Comparison of ENCODE assay signal across 15 cellular contexts in the genomic region with DNA sequence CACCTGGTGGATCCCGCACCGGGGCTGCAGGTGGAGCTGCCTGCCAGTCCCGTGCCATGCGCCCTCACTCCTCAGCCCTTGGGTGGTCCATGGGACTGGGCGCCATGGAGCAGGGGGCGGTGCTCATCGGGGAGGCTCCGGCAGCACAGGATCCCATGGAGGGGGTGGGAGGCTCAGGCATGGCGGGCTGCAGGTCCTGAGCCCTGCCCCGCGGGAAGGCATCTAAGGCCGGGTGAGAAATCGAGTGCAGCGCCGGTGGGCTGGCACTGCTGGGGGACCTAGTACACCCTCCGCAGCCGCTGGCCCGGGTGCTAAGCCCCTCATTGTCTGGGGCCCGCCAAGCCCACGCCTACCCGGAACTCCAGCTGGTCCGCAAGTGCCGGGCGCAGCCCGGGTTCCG. TPM values are rescaled to one million over a fixed set of nuclear protein-coding genes. Genes with fewer than 3 reads are reported as not detected.
"Had no signal": no experiment of that assay in that cellular context is flagged by ENCODE, and none has a peak within 500 bp of the region (broad histone marks: within the 10 kb centered on the region; RNA-seq: fewer than 3 reads in every experiment).

No MANE protein-coding gene starts in this region.

RNA-seq across cellular contexts. Expression of a gene that starts 13.6 kb away (rescaled TPM):
- total RNA-seq: activated B cell treated with CpG ODN at 0.5 μM for 24 hours; activated CD4-positive, alpha-beta memory T cell treated with anti-CD3 and anti-CD28 coated beads, Interleukin-2, amount 10 ng/mL, durations not matched to agents 7 days and 5 days; activated CD4-positive, alpha-beta T cell treated with anti-CD3 and anti-CD28 coated beads, Interleukin-2, amount 10 ng/mL, durations not matched to agents 24 days and 14 days; activated CD4-positive, alpha-beta T cell treated with anti-CD3 and anti-CD28 coated beads, Interleukin-2, amount 10 ng/mL, durations not matched to agents 7 days and 5 days; activated CD8-positive, alpha-beta memory T cell treated with anti-CD3 and anti-CD28 coated beads, Interleukin-2, amount 10 ng/mL, durations not matched to agents 7 days and 5 days; T-helper 1 cell treated with Interleukin-12 subunit alpha and Interleukin-12 subunit beta and Interleukin-4 antibody, amounts not matched to agents 30 ng/mL and 1 ng/mL, for 36 hours; T-helper 17 cell; T-helper 2 cell treated with Interferon-gamma antibody and Interleukin-4, amounts not matched to agents 100 ng/mL and 5 ng/mL, for 36 hours had no signal

RNA-seq across cellular contexts. Expression of a gene that starts 35.3 kb away (rescaled TPM):
- total RNA-seq: activated B cell treated with CpG ODN at 0.5 μM for 24 hours; activated CD4-positive, alpha-beta memory T cell treated with anti-CD3 and anti-CD28 coated beads for 36 hours; activated CD4-positive, alpha-beta memory T cell treated with anti-CD3 and anti-CD28 coated beads, Interleukin-2, amount 10 ng/mL, durations not matched to agents 7 days and 5 days; activated CD4-positive, alpha-beta T cell treated with anti-CD3 and anti-CD28 coated beads for 36 hours; activated CD4-positive, alpha-beta T cell treated with anti-CD3 and anti-CD28 coated beads, Interleukin-2, amount 10 ng/mL, durations not matched to agents 24 days and 14 days; activated CD4-positive, alpha-beta T cell treated with anti-CD3 and anti-CD28 coated beads, Interleukin-2, amount 10 ng/mL, durations not matched to agents 7 days and 5 days; activated CD8-positive, alpha-beta memory T cell treated with anti-CD3 and anti-CD28 coated beads for 36 hours; activated CD8-positive, alpha-beta memory T cell treated with anti-CD3 and anti-CD28 coated beads, Interleukin-2, amount 10 ng/mL, durations not matched to agents 7 days and 5 days; activated CD8-positive, alpha-beta T cell treated with anti-CD3 and anti-CD28 coated beads for 36 hours; activated CD8-positive, alpha-beta T cell treated with anti-CD3 and anti-CD28 coated beads, Interleukin-2, amount 10 ng/mL, durations not matched to agents 7 days and 5 days; T-cell; T-helper 1 cell treated with Interleukin-12 subunit alpha and Interleukin-12 subunit beta and Interleukin-4 antibody, amounts not matched to agents 30 ng/mL and 1 ng/mL, for 36 hours; T-helper 17 cell; T-helper 2 cell treated with Interferon-gamma antibody and Interleukin-4, amounts not matched to agents 100 ng/mL and 5 ng/mL, for 36 hours; WTC11 had no signal

RNA-seq across cellular contexts. Expression of a gene that starts 59.4 kb away (rescaled TPM):
- total RNA-seq: activated B cell treated with CpG ODN at 0.5 μM for 24 hours; activated CD4-positive, alpha-beta memory T cell treated with anti-CD3 and anti-CD28 coated beads for 36 hours; activated CD4-positive, alpha-beta memory T cell treated with anti-CD3 and anti-CD28 coated beads, Interleukin-2, amount 10 ng/mL, durations not matched to agents 7 days and 5 days; activated CD4-positive, alpha-beta T cell treated with anti-CD3 and anti-CD28 coated beads, Interleukin-2, amount 10 ng/mL, durations not matched to agents 24 days and 14 days; activated CD8-positive, alpha-beta memory T cell treated with anti-CD3 and anti-CD28 coated beads, Interleukin-2, amount 10 ng/mL, durations not matched to agents 7 days and 5 days; activated CD8-positive, alpha-beta T cell treated with anti-CD3 and anti-CD28 coated beads for 36 hours; activated CD8-positive, alpha-beta T cell treated with anti-CD3 and anti-CD28 coated beads, Interleukin-2, amount 10 ng/mL, durations not matched to agents 7 days and 5 days; T-helper 1 cell treated with Interleukin-12 subunit alpha and Interleukin-12 subunit beta and Interleukin-4 antibody, amounts not matched to agents 30 ng/mL and 1 ng/mL, for 36 hours; T-helper 17 cell; T-helper 2 cell treated with Interferon-gamma antibody and Interleukin-4, amounts not matched to agents 100 ng/mL and 5 ng/mL, for 36 hours had no signal
